In genomic region chr1:228007801-228008341, GRCh38 we compare ENCODE assay signal across 17 cellular contexts. TPM values are rescaled to one million over a fixed set of nuclear protein-coding genes. Genes with fewer than 3 reads are reported as not detected.
DNase-seq lines count a peak whose midpoint lies in the region; ATAC-seq, FAIRE-seq and TF ChIP-seq lines count a peak whose summit lies in the region.
"Had no signal": no experiment of that assay in that cellular context is flagged by ENCODE, and none has a peak within 500 bp of the region (broad histone marks: within the 10 kb centered on the region; RNA-seq: fewer than 3 reads in every experiment).

No MANE protein-coding gene starts in this region.

- H3K36me3 ChIP-seq in heart right ventricle (no peaks in the 10 kb centered on the region), heart left ventricle (no peaks in the 10 kb centered on the region)
- H3K36me3 ChIP-seq: neutrophil had no signal

- H3K4me3 ChIP-seq in heart right ventricle (no peak overlapping the region), heart left ventricle (no peak overlapping the region)
- H3K4me3 ChIP-seq: K562 had no signal

- TF ChIP-seq CTCF in heart right ventricle (IDR thresholded peaks at IDR 0.05) (no peak), natural killer cell (IDR thresholded peaks at IDR 0.05) (no peak), heart left ventricle (IDR thresholded peaks at IDR 0.05) (no peak)

- H3K36me3 Mint-ChIP-seq in effector memory CD8-positive, alpha-beta T cell (ENCODE audit: insufficient read depth) = no peaks in the 10 kb centered on the region
- H3K36me3 Mint-ChIP-seq in natural killer cell = no peaks in the 10 kb centered on the region

- WGBS in heart right ventricle, 2 donors = 3% methylated on average over 23 of the region's 23 CpGs
- WGBS in heart left ventricle, 4 donors = 4 to 5% (median 4%) methylated on average over 21 to 23 of the region's 23 CpGs

- no peaks in the 10 kb centered on the region for H3K9me3 Mint-ChIP-seq in effector memory CD8-positive, alpha-beta T cell
- no peaks in the 10 kb centered on the region for H3K9me3 Mint-ChIP-seq in natural killer cell
- H3K9me3 Mint-ChIP-seq: activated B cell treated with CpG ODN at 0.5 μM for 24 hours had no signal

- no peak for FAIRE-seq in frontal cortex (lab: Jason Lieb, UNC)
- FAIRE-seq: D721Med, K562 had no signal

- intact Hi-C loops in cardiac septum (cut with DNase I) = loop anchor here (10.0 kb wide), 1 partner anchor 117 kb away; no protein-coding TSS in a partner anchor
- intact Hi-C loops in heart right ventricle (cut with DNase I) = loop anchor here in 1 of 10 donors (10.0 kb wide), 1 partner anchor 47 kb away; no protein-coding TSS in a partner anchor
- intact Hi-C loops in natural killer cell (cut with micrococcal nuclease) = no loop called here
- intact Hi-C loops in heart left ventricle (cut with DNase I) = no loop called here

- peak overlapping the region; percentile 13 to 60 for H3K4me3 Mint-ChIP-seq in effector memory CD8-positive, alpha-beta T cell
- H3K4me3 Mint-ChIP-seq in natural killer cell = no peak overlapping the region

- DNase-seq in cardiac septum (ENCODE audit: low spot score) (peak; percentile 46), heart right ventricle (no peak), natural killer cell (peak; percentile 3), H4 (ENCODE audit: low spot score) (no peak), frontal cortex (ENCODE audit: low spot score in 2 of 2) (no peak), heart left ventricle (no peak), SHP77 (lab: John Stamatoyannopoulos, UW) (no peak)
- DNase-seq in effector memory CD8-positive, alpha-beta T cell = no peak
- DNase-seq: activated B cell treated with CpG ODN at 0.5 μM for 24 hours; cerebellar nuclear complex; OCI-M1; stimulated activated naive CD8-positive, alpha-beta T cell treated with anti-CD3 and anti-CD28 coated beads, Interleukin-15, Interleukin-2, amounts not matched to agents 100 U/mL and 50 U/mL, for 24 hours had no signal

- H3K27ac Mint-ChIP-seq in effector memory CD8-positive, alpha-beta T cell = no peak overlapping the region
- no peak overlapping the region for H3K27ac Mint-ChIP-seq in natural killer cell
- H3K27ac Mint-ChIP-seq: activated B cell treated with CpG ODN at 0.5 μM for 24 hours had no signal

- TF ChIP-seq POLR2A in heart left ventricle (IDR thresholded peaks at IDR 0.05) = no peak

- ATAC-seq in heart right ventricle = no peak
- ATAC-seq in effector memory CD8-positive, alpha-beta T cell (replicated peaks) = no peak
- ATAC-seq in natural killer cell = no peak
- ATAC-seq in heart left ventricle = no peak
- ATAC-seq: K562; stimulated activated naive CD8-positive, alpha-beta T cell treated with anti-CD3 and anti-CD28 coated beads, Interleukin-15, Interleukin-2, amounts not matched to agents 100 U/mL and 50 U/mL, for 24 hours had no signal

- H3K4me1 ChIP-seq in heart right ventricle = peaks cover 0 to 5% (median 2%) of the 10 kb centered on the region in 9 donors
- peaks cover 0 to 16% (median 0%) of the 10 kb centered on the region in 12 donors for H3K4me1 ChIP-seq in heart left ventricle

- H3K4me1 Mint-ChIP-seq in effector memory CD8-positive, alpha-beta T cell (ENCODE audit: low read depth in 2 of 2) = peaks cover 7 to 13% of the 10 kb centered on the region in 2 donors
- H3K4me1 Mint-ChIP-seq in natural killer cell = peaks cover 0 to 4% of the 10 kb centered on the region in 2 donors

- H3K27me3 Mint-ChIP-seq in effector memory CD8-positive, alpha-beta T cell = peaks cover 64 to 66% of the 10 kb centered on the region in 2 donors
- peaks cover 27 to 39% of the 10 kb centered on the region in 2 donors for H3K27me3 Mint-ChIP-seq in natural killer cell (ENCODE audit: low read depth in 2 of 2)

- H3K27me3 ChIP-seq in heart right ventricle = peaks cover 24 to 93% (median 78%) of the 10 kb centered on the region in 7 donors
- H3K27me3 ChIP-seq in heart left ventricle = peaks cover 47 to 92% (median 62%) of the 10 kb centered on the region in 9 donors

- H3K27ac ChIP-seq in heart right ventricle = no peak overlapping the region
- no peak overlapping the region for H3K27ac ChIP-seq in heart left ventricle
- H3K27ac ChIP-seq: GM23248, neutrophil had no signal

- H3K9me3 ChIP-seq in heart right ventricle (no peaks in the 10 kb centered on the region), heart left ventricle (no peaks in the 10 kb centered on the region)
- H3K9me3 ChIP-seq: neutrophil had no signal

RNA-seq across cellular contexts. Expression of gene WNT3A, which starts 1.1 kb away (rescaled TPM):
- total RNA-seq in cardiac septum (not detected), heart right ventricle (not detected), natural killer cell (not detected), frontal cortex (not detected), heart left ventricle (not detected)
- polyA plus RNA-seq in heart right ventricle (not detected), heart left ventricle (not detected)
- not detected in 2 replicates for total RNA-seq in H4 (2014; rRNA removed; shearing (Covaris generic))
- total RNA-seq: activated B cell treated with CpG ODN at 0.5 μM for 24 hours, GM23248, K562, NCI-H460 had no signal
- polyA plus RNA-seq: GM23248, K562 had no signal

Comparison
In these comparisons a context has a peak if more than half of its experiments do, and no peak if none do; other contexts are left out.
1. DNase-seq: peak in cardiac septum (single experiment) and natural killer cell (single experiment); none in heart right ventricle (0 of 2), effector memory CD8-positive, alpha-beta T cell (0 of 3), H4 (single experiment), frontal cortex (0 of 2), heart left ventricle (0 of 5) and SHP77 (0 of 2).